8 cellular contexts compared by ENCODE assay signal in the genomic region with DNA sequence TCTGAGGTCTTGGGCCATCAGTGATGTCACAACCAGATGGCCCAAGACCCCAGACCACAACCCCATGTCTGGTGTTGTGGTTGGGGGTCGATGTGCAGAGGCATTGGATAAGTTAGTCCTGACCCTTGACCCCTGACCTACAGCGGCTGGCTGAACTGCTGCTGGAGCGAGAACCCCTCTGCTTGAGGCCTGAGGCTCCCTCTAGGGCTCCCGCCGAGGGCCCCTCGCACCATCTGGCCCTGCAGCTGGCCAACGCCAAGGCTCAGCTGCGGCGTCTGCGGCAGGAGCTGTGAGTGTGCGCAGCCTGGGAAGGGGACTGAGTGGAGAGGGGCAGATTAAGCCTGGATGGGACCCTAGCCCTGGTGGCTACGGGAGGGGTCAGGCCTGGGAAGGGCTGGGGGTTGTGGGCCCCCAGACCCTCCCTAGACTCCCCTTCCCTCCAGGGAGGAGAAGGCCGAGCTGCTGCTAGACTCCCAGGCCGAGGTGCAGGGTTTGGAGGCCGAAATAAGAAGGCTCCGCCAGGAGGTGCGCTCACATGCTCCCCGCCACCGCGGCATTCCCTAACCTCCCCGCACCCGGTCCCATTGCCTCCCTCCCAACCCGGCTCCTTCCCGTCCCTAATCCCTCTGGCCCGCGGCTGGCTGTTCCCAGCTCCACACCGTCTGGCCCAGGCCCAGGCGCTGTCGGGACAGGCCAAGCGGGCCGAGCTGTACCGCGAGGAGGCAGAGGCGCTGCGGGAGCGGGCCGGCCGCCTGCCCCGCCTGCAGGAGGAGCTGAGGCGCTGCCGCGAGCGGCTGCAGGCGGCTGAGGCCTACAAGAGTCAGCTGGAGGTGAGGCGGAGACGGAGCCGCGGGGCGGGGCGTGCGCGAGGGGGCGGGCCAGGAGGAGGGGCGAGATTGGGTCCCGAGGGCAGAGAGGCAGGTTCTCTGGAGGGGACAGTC. TPM values are rescaled to one million over a fixed set of nuclear protein-coding genes. Genes with fewer than 3 reads are reported as not detected.
DNase-seq lines count a peak whose midpoint lies in the region; ATAC-seq, FAIRE-seq and TF ChIP-seq lines count a peak whose summit lies in the region.

No MANE protein-coding gene starts in this region.

- in situ Hi-C loops in HepG2 (cut with HindIII; ENCODE audit: extremely low pct_ligation_motif_present, low pct_unique_long_range_greater_than_20kb) = no loop called here

- H3K27me3 Mint-ChIP-seq in dendritic cell treated with granulocyte-macrophage colony-stimulating factor and Interleukin-4, amounts not matched to agents 40 ng/mL and 50 ng/mL, for 4 days = no peaks in the 10 kb centered on the region

- CTCF ChIA-PET in HepG2 (lab: Yijun Ruan, JAX; ENCODE audit: low intra/inter-chr PET ratio, low total read pairs) = interaction anchor here (1.2 kb wide), 1 partner anchor 13 kb away, joined by 3 read pairs; no protein-coding TSS in a partner anchor

- H4K20me1 ChIP-seq in HepG2 (ENCODE audit: insufficient read depth, low read length) = no peaks in the 10 kb centered on the region

- DNase-seq in COLO829 (ENCODE audit: low spot score) = peak; percentile 92
- peak; percentile 70 for DNase-seq in NCI-H524 treated with DMSO at 0.1 percent for 48 hours (lab: John Stamatoyannopoulos, UW)
- peak; percentile 84 to 86 for DNase-seq in activated CD4-positive, alpha-beta T cell treated with anti-CD3 and anti-CD28 coated beads, Interleukin-2, amount 50 U/mL, for 24 hours (ENCODE audit: low read depth in 1 of 2, low spot score in 1 of 2)
- DNase-seq in HepG2 (ENCODE audit: low spot score) = peak; percentile 63
- peak; percentile 82 for DNase-seq in stimulated activated CD4-positive, alpha-beta T cell treated with anti-CD3 and anti-CD28 coated beads, Interleukin-2, amount 100 ng/mL, for 4 hours (ENCODE audit: low read depth)

- TF ChIP-seq EP300 in HepG2 (IDR thresholded peaks at IDR 0.05; ENCODE audit: low read depth in 2 of 2, low read length in 2 of 2) (no peak), HepG2 (CRISPR knock-in tag; IDR thresholded peaks at IDR 0.05; ENCODE audit: borderline replicate concordance) (no peak)

- no peak for FAIRE-seq in HepG2 (lab: Jason Lieb, UNC)

- peak overlapping the region; percentile 57 for H3K4me3 Mint-ChIP-seq in dendritic cell treated with granulocyte-macrophage colony-stimulating factor and Interleukin-4, amounts not matched to agents 40 ng/mL and 50 ng/mL, for 4 days

- ATAC-seq in HG02610 (IDR thresholded peaks at IDR 0.05; ENCODE audit: unreplicated experiment) (peak; percentile 44), HepG2 (peak; percentile 84), GM18858 (IDR thresholded peaks at IDR 0.05; ENCODE audit: unreplicated experiment) (no peak)

- peaks cover 80% of the 10 kb centered on the region for H3K4me1 Mint-ChIP-seq in dendritic cell treated with granulocyte-macrophage colony-stimulating factor and Interleukin-4, amounts not matched to agents 40 ng/mL and 50 ng/mL, for 4 days (ENCODE audit: low read depth)

- peaks cover 36% of the 10 kb centered on the region for H3K4me1 ChIP-seq in HepG2 (ENCODE audit: insufficient read depth, low read length)

- no peaks in the 10 kb centered on the region for H3K9me3 ChIP-seq in HepG2 (ENCODE audit: low read length)

- no peaks in the 10 kb centered on the region for H3K9me3 Mint-ChIP-seq in dendritic cell treated with granulocyte-macrophage colony-stimulating factor and Interleukin-4, amounts not matched to agents 40 ng/mL and 50 ng/mL, for 4 days

- H3K79me2 ChIP-seq in HepG2 (ENCODE audit: insufficient read depth, low read length) = no peaks in the 10 kb centered on the region

- H3K27me3 ChIP-seq in HepG2 (ENCODE audit: control insufficient read depth in 1 of 2, insufficient read depth in 2 of 2, low read length in 2 of 2) = peaks cover 3 to 43% of the 10 kb centered on the region in 2 experiments; a peak in 4 of 5 replicates

- POLR2A ChIA-PET in HepG2 (lab: Yijun Ruan, JAX) = interaction anchor here (1.0 to 2.7 kb wide), 3 partner anchors 10 to 24 kb away, joined by 7 to 13 read pairs (median 10); a partner anchor contains a TSS

- H3K36me3 ChIP-seq in HepG2 (replicated peaks in 1 of 2; ENCODE audit: control insufficient read depth in 1 of 2, insufficient read depth in 2 of 2, low read length in 2 of 2) = no peaks in the 10 kb centered on the region

- no TSS peak for BruUV-seq in HepG2 (replicated peaks; lab: Mats Ljungman, UMichigan)

- peak; percentile 49; the same call in 1 of the 2 replicates for TF ChIP-seq RAD21 in HepG2 (CRISPR knock-in tag; IDR thresholded peaks at IDR 0.05)

- H3K4me3 ChIP-seq in HepG2 (replicated peaks in 1 of 3; ENCODE audit: insufficient read depth in 1 of 3, low read depth in 2 of 3, low read length in 3 of 3) = peak overlapping the region in 2 of 3 experiments; percentile 46 to 64; a peak in 4 of 6 replicates

- peak; percentile 60 for TF ChIP-seq CTCF in HepG2 (CRISPR knock-in tag; IDR thresholded peaks at IDR 0.05)

- no peak overlapping the region for H2AFZ ChIP-seq in HepG2 (ENCODE audit: low read length)

- H3K27ac Mint-ChIP-seq in dendritic cell treated with granulocyte-macrophage colony-stimulating factor and Interleukin-4, amounts not matched to agents 40 ng/mL and 50 ng/mL, for 4 days = peak overlapping the region; percentile 48

- peaks cover 59% of the 10 kb centered on the region for H3K36me3 Mint-ChIP-seq in dendritic cell treated with granulocyte-macrophage colony-stimulating factor and Interleukin-4, amounts not matched to agents 40 ng/mL and 50 ng/mL, for 4 days (ENCODE audit: low read depth)

- intact Hi-C loops in dendritic cell treated with granulocyte-macrophage colony-stimulating factor and Interleukin-4, amounts not matched to agents 40 ng/mL and 50 ng/mL, for 4 days (cut with micrococcal nuclease) = loop anchor here (5.0 kb wide), 1 partner anchor 35 kb away; a partner anchor contains a TSS
- intact Hi-C loops in HepG2 (cut with micrococcal nuclease; ENCODE audit: unreplicated experiment) = no loop called here

- H3K27ac ChIP-seq in HepG2 (ENCODE audit: extremely low read length, insufficient read depth, low read length) = no peak overlapping the region

- no peak for TF ChIP-seq POLR2A in HepG2 (IDR thresholded peaks at IDR 0.05; ENCODE audit: insufficient read depth in 1 of 2, low read depth in 2 of 2, low read length in 2 of 2)

- 18% methylated on average over 39 of the region's 55 CpGs for WGBS in HepG2 (ENCODE audit: low lambda C conversion rate)

- H3K4me2 ChIP-seq in HepG2 (ENCODE audit: low read depth, low read length) = peak overlapping the region; percentile 65

- H3K9ac ChIP-seq in HepG2 (ENCODE audit: insufficient read depth, low read depth, low read length) = peak overlapping the region; percentile 31; the same call in 1 of the 2 replicates

RNA-seq across cellular contexts. Expression of a gene that starts 2.1 kb away (rescaled TPM):
- total RNA-seq in HepG2 (2016; rRNA removed; fragmentation: Illumina TruSeq; extraction: Trizol) = 4.8 and 5.2 TPM in 2 replicates
- 0.79 and 2.6 TPM in 2 replicates for total RNA-seq in HepG2 (2016; cell fraction: cytosol; rRNA removed; fragmentation: Illumina TruSeq; extraction: Trizol; ENCODE audit: low read depth)
- total RNA-seq in HepG2 (2016; cell fraction: insoluble cytoplasmic fraction; rRNA removed; fragmentation: Illumina TruSeq; extraction: Trizol) = 4.5 and 6.0 TPM in 2 replicates
- 2.3 and 3.5 TPM in 2 replicates for total RNA-seq in HepG2 (2016; cell fraction: membrane; rRNA removed; fragmentation: Illumina TruSeq; extraction: Trizol)
- total RNA-seq in HepG2 (2016; cell fraction: nucleus; rRNA removed; fragmentation: Illumina TruSeq; extraction: Trizol) = 1.6 and 4.1 TPM in 2 replicates
- 3.6 and 5.2 TPM in 2 replicates for polyA plus RNA-seq in HepG2 (2011; rRNA removed)
- 3.3 and 7.3 TPM in 2 replicates for polyA plus RNA-seq in HepG2 (2011; cell fraction: cytosol; rRNA removed)
- polyA plus RNA-seq in HepG2 (2011; cell fraction: nucleus; rRNA removed) = 5.2 and 5.4 TPM in 2 replicates
- polyA plus RNA-seq in HepG2 (2012) = 3.7 and 4.5 TPM in 2 replicates
- 2.2 and 3.7 TPM in 2 replicates for polyA plus RNA-seq in HepG2 (2016; cell fraction: cytosol; fragmentation: Illumina TruSeq; extraction: Trizol; ENCODE audit: low read depth)
- 5.2 and 6.7 TPM in 2 replicates for polyA plus RNA-seq in HepG2 (2016; cell fraction: insoluble cytoplasmic fraction; fragmentation: Illumina TruSeq; extraction: Trizol; ENCODE audit: low read depth)
- 1.4 and 2.3 TPM in 2 replicates for polyA plus RNA-seq in HepG2 (2016; cell fraction: membrane; fragmentation: Illumina TruSeq; extraction: Trizol; ENCODE audit: low read depth)
- polyA plus RNA-seq in HepG2 (2016; cell fraction: nucleus; fragmentation: Illumina TruSeq; extraction: Trizol; ENCODE audit: insufficient read depth, low read depth) = 3.9 and 4.5 TPM in 2 replicates
- 2.7 and 7.5 TPM in 2 replicates for polyA minus RNA-seq in HepG2 (2011; rRNA and poly(A)+ RNA removed; ENCODE audit: low replicate concordance)
- polyA minus RNA-seq in HepG2 (2011; cell fraction: cytosol; rRNA and poly(A)+ RNA removed) = 1.1 and 1.8 TPM in 2 replicates
- polyA minus RNA-seq in HepG2 (2011; cell fraction: nucleus; rRNA and poly(A)+ RNA removed) = 1.5 and 3.2 TPM in 2 replicates

RNA-seq across cellular contexts. Expression of a gene that starts 16.8 kb away (rescaled TPM):
- total RNA-seq in HepG2 (2016; rRNA removed; fragmentation: Illumina TruSeq; extraction: Trizol) = 8.9 and 14.2 TPM in 2 replicates
- total RNA-seq in HepG2 (2016; cell fraction: cytosol; rRNA removed; fragmentation: Illumina TruSeq; extraction: Trizol; ENCODE audit: low read depth) = 3.2 and 3.4 TPM in 2 replicates
- total RNA-seq in HepG2 (2016; cell fraction: insoluble cytoplasmic fraction; rRNA removed; fragmentation: Illumina TruSeq; extraction: Trizol) = 7.2 and 13.5 TPM in 2 replicates
- 9.3 and 10.1 TPM in 2 replicates for total RNA-seq in HepG2 (2016; cell fraction: membrane; rRNA removed; fragmentation: Illumina TruSeq; extraction: Trizol)
- total RNA-seq in HepG2 (2016; cell fraction: nucleus; rRNA removed; fragmentation: Illumina TruSeq; extraction: Trizol) = 9.5 and 11.5 TPM in 2 replicates
- 8.9 and 12.2 TPM in 2 replicates for polyA plus RNA-seq in HepG2 (2011; rRNA removed)
- polyA plus RNA-seq in HepG2 (2011; cell fraction: cytosol; rRNA removed) = 7.1 and 9.1 TPM in 2 replicates
- 37.0 and 38.2 TPM in 2 replicates for polyA plus RNA-seq in HepG2 (2011; cell fraction: nucleus; rRNA removed)
- 5.8 and 12.8 TPM in 2 replicates for polyA plus RNA-seq in HepG2 (2012)
- 3.1 and 3.8 TPM in 2 replicates for polyA plus RNA-seq in HepG2 (2016; cell fraction: cytosol; fragmentation: Illumina TruSeq; extraction: Trizol; ENCODE audit: low read depth)
- polyA plus RNA-seq in HepG2 (2016; cell fraction: insoluble cytoplasmic fraction; fragmentation: Illumina TruSeq; extraction: Trizol; ENCODE audit: low read depth) = 10.0 and 10.2 TPM in 2 replicates
- polyA plus RNA-seq in HepG2 (2016; cell fraction: membrane; fragmentation: Illumina TruSeq; extraction: Trizol; ENCODE audit: low read depth) = 6.7 and 8.9 TPM in 2 replicates
- polyA plus RNA-seq in HepG2 (2016; cell fraction: nucleus; fragmentation: Illumina TruSeq; extraction: Trizol; ENCODE audit: insufficient read depth, low read depth) = 19.2 and 21.5 TPM in 2 replicates
- polyA minus RNA-seq in HepG2 (2011; rRNA and poly(A)+ RNA removed; ENCODE audit: low replicate concordance) = 25.7 and 70.4 TPM in 2 replicates
- 8.2 and 8.6 TPM in 2 replicates for polyA minus RNA-seq in HepG2 (2011; cell fraction: cytosol; rRNA and poly(A)+ RNA removed)
- polyA minus RNA-seq in HepG2 (2011; cell fraction: nucleus; rRNA and poly(A)+ RNA removed) = 13.4 and 15.9 TPM in 2 replicates

RNA-seq across cellular contexts. Expression of a gene that starts 24.2 kb away (rescaled TPM):
- total RNA-seq in HepG2 (2016; rRNA removed; fragmentation: Illumina TruSeq; extraction: Trizol) = 215 and 266 TPM in 2 replicates
- total RNA-seq in HepG2 (2016; cell fraction: cytosol; rRNA removed; fragmentation: Illumina TruSeq; extraction: Trizol; ENCODE audit: low read depth) = 189 and 238 TPM in 2 replicates
- total RNA-seq in HepG2 (2016; cell fraction: insoluble cytoplasmic fraction; rRNA removed; fragmentation: Illumina TruSeq; extraction: Trizol) = 225 and 290 TPM in 2 replicates
- total RNA-seq in HepG2 (2016; cell fraction: membrane; rRNA removed; fragmentation: Illumina TruSeq; extraction: Trizol) = 184 and 217 TPM in 2 replicates
- total RNA-seq in HepG2 (2016; cell fraction: nucleus; rRNA removed; fragmentation: Illumina TruSeq; extraction: Trizol) = 61.4 and 65.1 TPM in 2 replicates
- 288 and 311 TPM in 2 replicates for polyA plus RNA-seq in HepG2 (2011; rRNA removed)
- 480 and 511 TPM in 2 replicates for polyA plus RNA-seq in HepG2 (2011; cell fraction: cytosol; rRNA removed)
- polyA plus RNA-seq in HepG2 (2011; cell fraction: nucleus; rRNA removed) = 86.1 and 95.5 TPM in 2 replicates
- polyA plus RNA-seq in HepG2 (2012) = 188 and 213 TPM in 2 replicates
- 258 and 314 TPM in 2 replicates for polyA plus RNA-seq in HepG2 (2016; cell fraction: cytosol; fragmentation: Illumina TruSeq; extraction: Trizol; ENCODE audit: low read depth)
- 351 and 378 TPM in 2 replicates for polyA plus RNA-seq in HepG2 (2016; cell fraction: insoluble cytoplasmic fraction; fragmentation: Illumina TruSeq; extraction: Trizol; ENCODE audit: low read depth)
- polyA plus RNA-seq in HepG2 (2016; cell fraction: membrane; fragmentation: Illumina TruSeq; extraction: Trizol; ENCODE audit: low read depth) = 187 and 232 TPM in 2 replicates
- 155 and 156 TPM in 2 replicates for polyA plus RNA-seq in HepG2 (2016; cell fraction: nucleus; fragmentation: Illumina TruSeq; extraction: Trizol; ENCODE audit: insufficient read depth, low read depth)
- polyA minus RNA-seq in HepG2 (2011; rRNA and poly(A)+ RNA removed; ENCODE audit: low replicate concordance) = 66.0 and 255 TPM in 2 replicates
- polyA minus RNA-seq in HepG2 (2011; cell fraction: cytosol; rRNA and poly(A)+ RNA removed) = 56.2 and 60.1 TPM in 2 replicates
- 17.0 and 18.0 TPM in 2 replicates for polyA minus RNA-seq in HepG2 (2011; cell fraction: nucleus; rRNA and poly(A)+ RNA removed)

RNA-seq across cellular contexts. Expression of a gene that starts 24.8 kb away (rescaled TPM):
- 409 and 492 TPM in 2 replicates for total RNA-seq in HepG2 (2016; rRNA removed; fragmentation: Illumina TruSeq; extraction: Trizol)
- 143 and 170 TPM in 2 replicates for total RNA-seq in HepG2 (2016; cell fraction: cytosol; rRNA removed; fragmentation: Illumina TruSeq; extraction: Trizol; ENCODE audit: low read depth)
- total RNA-seq in HepG2 (2016; cell fraction: insoluble cytoplasmic fraction; rRNA removed; fragmentation: Illumina TruSeq; extraction: Trizol) = 431 and 531 TPM in 2 replicates
- total RNA-seq in HepG2 (2016; cell fraction: membrane; rRNA removed; fragmentation: Illumina TruSeq; extraction: Trizol) = 166 and 190 TPM in 2 replicates
- 130 and 144 TPM in 2 replicates for total RNA-seq in HepG2 (2016; cell fraction: nucleus; rRNA removed; fragmentation: Illumina TruSeq; extraction: Trizol)
- polyA plus RNA-seq in HepG2 (2011; rRNA removed) = 151 and 186 TPM in 2 replicates
- 301 and 330 TPM in 2 replicates for polyA plus RNA-seq in HepG2 (2011; cell fraction: cytosol; rRNA removed)
- 78.5 and 80.8 TPM in 2 replicates for polyA plus RNA-seq in HepG2 (2011; cell fraction: nucleus; rRNA removed)
- polyA plus RNA-seq in HepG2 (2012) = 233 and 237 TPM in 2 replicates
- 138 and 154 TPM in 2 replicates for polyA plus RNA-seq in HepG2 (2016; cell fraction: cytosol; fragmentation: Illumina TruSeq; extraction: Trizol; ENCODE audit: low read depth)
- 410 and 435 TPM in 2 replicates for polyA plus RNA-seq in HepG2 (2016; cell fraction: insoluble cytoplasmic fraction; fragmentation: Illumina TruSeq; extraction: Trizol; ENCODE audit: low read depth)
- polyA plus RNA-seq in HepG2 (2016; cell fraction: membrane; fragmentation: Illumina TruSeq; extraction: Trizol; ENCODE audit: low read depth) = 153 and 156 TPM in 2 replicates
- polyA plus RNA-seq in HepG2 (2016; cell fraction: nucleus; fragmentation: Illumina TruSeq; extraction: Trizol; ENCODE audit: insufficient read depth, low read depth) = 204 and 210 TPM in 2 replicates
- polyA minus RNA-seq in HepG2 (2011; rRNA and poly(A)+ RNA removed; ENCODE audit: low replicate concordance) = 77.3 and 151 TPM in 2 replicates
- 51.7 and 73.4 TPM in 2 replicates for polyA minus RNA-seq in HepG2 (2011; cell fraction: cytosol; rRNA and poly(A)+ RNA removed)
- polyA minus RNA-seq in HepG2 (2011; cell fraction: nucleus; rRNA and poly(A)+ RNA removed) = 24.2 and 30.1 TPM in 2 replicates

RNA-seq across cellular contexts. Expression of a gene that starts 36.8 kb away (rescaled TPM):
- total RNA-seq in HepG2 (2016; rRNA removed; fragmentation: Illumina TruSeq; extraction: Trizol) = 28.3 and 36.3 TPM in 2 replicates
- 21.0 and 23.1 TPM in 2 replicates for total RNA-seq in HepG2 (2016; cell fraction: cytosol; rRNA removed; fragmentation: Illumina TruSeq; extraction: Trizol; ENCODE audit: low read depth)
- total RNA-seq in HepG2 (2016; cell fraction: insoluble cytoplasmic fraction; rRNA removed; fragmentation: Illumina TruSeq; extraction: Trizol) = 26.0 and 36.9 TPM in 2 replicates
- 46.3 and 50.0 TPM in 2 replicates for total RNA-seq in HepG2 (2016; cell fraction: membrane; rRNA removed; fragmentation: Illumina TruSeq; extraction: Trizol)
- 18.8 and 23.8 TPM in 2 replicates for total RNA-seq in HepG2 (2016; cell fraction: nucleus; rRNA removed; fragmentation: Illumina TruSeq; extraction: Trizol)
- 18.1 and 24.3 TPM in 2 replicates for polyA plus RNA-seq in HepG2 (2011; rRNA removed)
- 23.6 and 37.4 TPM in 2 replicates for polyA plus RNA-seq in HepG2 (2011; cell fraction: cytosol; rRNA removed)
- polyA plus RNA-seq in HepG2 (2011; cell fraction: nucleus; rRNA removed) = 31.2 and 32.0 TPM in 2 replicates
- 15.3 and 20.7 TPM in 2 replicates for polyA plus RNA-seq in HepG2 (2012)
- polyA plus RNA-seq in HepG2 (2016; cell fraction: cytosol; fragmentation: Illumina TruSeq; extraction: Trizol; ENCODE audit: low read depth) = 15.0 and 16.3 TPM in 2 replicates
- polyA plus RNA-seq in HepG2 (2016; cell fraction: insoluble cytoplasmic fraction; fragmentation: Illumina TruSeq; extraction: Trizol; ENCODE audit: low read depth) = 19.1 and 21.1 TPM in 2 replicates
- polyA plus RNA-seq in HepG2 (2016; cell fraction: membrane; fragmentation: Illumina TruSeq; extraction: Trizol; ENCODE audit: low read depth) = 25.2 and 26.9 TPM in 2 replicates
- polyA plus RNA-seq in HepG2 (2016; cell fraction: nucleus; fragmentation: Illumina TruSeq; extraction: Trizol; ENCODE audit: insufficient read depth, low read depth) = 37.3 and 45.3 TPM in 2 replicates
- 28.9 and 57.4 TPM in 2 replicates for polyA minus RNA-seq in HepG2 (2011; rRNA and poly(A)+ RNA removed; ENCODE audit: low replicate concordance)
- 13.1 and 14.8 TPM in 2 replicates for polyA minus RNA-seq in HepG2 (2011; cell fraction: cytosol; rRNA and poly(A)+ RNA removed)
- polyA minus RNA-seq in HepG2 (2011; cell fraction: nucleus; rRNA and poly(A)+ RNA removed) = 10.8 and 12.1 TPM in 2 replicates
